1 cellular context compared by ENCODE assay signal in the genomic region with DNA sequence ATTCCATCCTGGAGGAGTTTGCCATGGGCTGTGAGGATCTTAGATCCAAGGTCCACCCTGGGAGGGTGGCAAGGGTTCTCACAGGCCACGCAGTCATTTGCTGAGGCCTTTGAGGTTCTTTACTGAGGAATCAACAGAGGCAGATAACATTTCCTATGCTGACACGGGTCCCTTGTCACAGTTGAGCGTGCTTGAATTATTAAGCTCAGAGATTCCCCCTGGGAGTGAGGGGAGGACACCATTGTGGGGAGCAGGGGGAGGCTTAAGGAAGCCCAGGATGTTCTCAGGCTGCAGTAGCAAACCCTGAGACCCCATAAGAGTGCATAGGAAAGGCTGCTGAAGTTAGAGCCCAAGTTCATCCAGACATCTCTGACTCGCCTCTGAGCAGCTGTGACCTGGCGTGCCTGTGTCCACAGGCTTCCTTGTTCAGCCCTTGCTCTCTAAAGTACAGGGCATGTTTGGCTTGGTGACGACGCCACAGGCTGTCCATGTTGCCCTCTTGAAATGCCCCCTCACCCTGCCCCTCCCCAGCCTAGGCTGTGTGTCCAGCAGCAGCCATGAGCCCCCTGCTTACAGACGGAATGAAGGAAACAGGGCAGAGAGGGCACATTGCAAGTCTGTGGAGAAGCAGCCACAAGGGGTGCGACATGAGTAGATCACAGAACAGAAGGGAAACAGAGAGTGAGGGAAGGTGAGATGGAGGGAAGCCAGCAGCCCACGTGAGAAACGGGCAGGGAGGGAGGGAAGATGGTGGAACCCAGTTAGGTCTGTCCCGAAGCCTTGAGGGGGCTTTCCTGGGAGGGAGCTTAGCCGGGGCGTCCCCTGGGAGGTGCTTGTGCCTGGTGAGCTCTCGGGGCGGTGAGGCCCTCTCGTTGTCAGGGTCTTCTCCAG.
TF ChIP-seq lines count a peak whose summit lies in the region.

No MANE protein-coding gene starts in this region.

TF ChIP-seq in endothelial cell of umbilical vein, 7 proteins besides CTCF, POLR2A, EP300 and RAD21 (continued from another document):
- no peak for TF ChIP-seq FOS (IDR thresholded peaks at IDR 0.05; ENCODE audit: borderline replicate concordance, insufficient read depth, low read length)
